In genomic region chr11:68259122-68259959, GRCh38 we compare ENCODE assay signal across 30 cellular contexts. TPM values are rescaled to one million over a fixed set of nuclear protein-coding genes. Genes with fewer than 3 reads are reported as not detected.
DNase-seq lines count a peak whose midpoint lies in the region; TF ChIP-seq lines count a peak whose summit lies in the region.
"Had no signal": no experiment of that assay in that cellular context is flagged by ENCODE, and none has a peak within 500 bp of the region (broad histone marks: within the 10 kb centered on the region; RNA-seq: fewer than 3 reads in every experiment).

No MANE protein-coding gene starts in this region.

- intact Hi-C loops in posterior vena cava (cut with DNase I), result loop anchor here in 1 of 2 donors (5.0 kb wide), 2 partner anchors 38 to 188 kb away; no protein-coding TSS in a partner anchor
- intact Hi-C loops in activated CD4-positive, alpha-beta memory T cell treated with anti-CD3 and anti-CD28 coated beads for 36 hours (cut with micrococcal nuclease), result no loop called here

- 92 to 94% methylated on average over 9 to 15 of the region's 15 CpGs for WGBS in endodermal cell (ENCODE audit: insufficient coverage in 1 of 2, insufficient read length in 1 of 2), 2 experiments

- POLR2A ChIA-PET in activated CD4-positive, alpha-beta memory T cell treated with anti-CD3 and anti-CD28 coated beads for 36 hours (lab: Charles Lee), result no interaction called here

- DNase-seq in T-helper 2 cell treated with Interferon-gamma antibody and Interleukin-4, amounts not matched to agents 5 μg/mL and 100 μg/mL, for 36 hours (ENCODE audit: low spot score), result no peak
- DNase-seq in T-helper 2 cell (no peak), endodermal cell (no peak), posterior vena cava (ENCODE audit: low spot score) (peak; percentile 76), anterior cingulate cortex (lab: John Stamatoyannopoulos, UW) (no peak)
- DNase-seq in activated CD4-positive, alpha-beta memory T cell treated with anti-CD3 and anti-CD28 coated beads for 36 hours, result no peak
- no peak for DNase-seq in stimulated activated CD4-positive, alpha-beta T cell treated with anti-CD3 and anti-CD28 coated beads, Interleukin-15, amount 100 ng/mL, for 24 hours
- DNase-seq: activated CD4-positive, alpha-beta T cell treated with anti-CD3 and anti-CD28 coated beads, Interleukin-2, amount 10 ng/mL, durations not matched to agents 24 days and 14 days; activated CD8-positive, alpha-beta memory T cell treated with anti-CD3 and anti-CD28 coated beads, Interleukin-2, amount 10 ng/mL, durations not matched to agents 7 days and 5 days; activated naive CD4-positive, alpha-beta T cell; activated T-cell treated with anti-CD3 and anti-CD28 coated beads, Interleukin-2, amount 50 U/mL, for 72 hours; cerebellar nuclear complex; DMS79; esophagus squamous epithelium; foreskin keratinocyte; GM23248; heart left ventricle; kidney glomerular epithelial cell; lower lobe of right lung; NCI-H146; NCI-H2107; NCI-H774; ovary; stimulated activated naive CD4-positive, alpha-beta T cell; T-helper 9 cell had no signal

- no peaks in the 10 kb centered on the region for H3K4me1 ChIP-seq in endodermal cell (ENCODE audit: control insufficient read depth, insufficient read depth, low read length)
- H3K4me1 ChIP-seq: foreskin keratinocyte had no signal

- H3K9ac ChIP-seq in endodermal cell (ENCODE audit: extremely low read depth, low read length, poor library complexity, severe bottlenecking), result no peak overlapping the region
- H3K9ac ChIP-seq: GM23248 had no signal

- H3K27ac Mint-ChIP-seq in T-helper 2 cell treated with Interferon-gamma antibody and Interleukin-4, amounts not matched to agents 5 μg/mL and 100 μg/mL, for 36 hours, result peak overlapping the region; percentile 50
- H3K27ac Mint-ChIP-seq in IgD-negative memory B cell, result peak overlapping the region in 2 of 3 donors; percentile 31 to 71
- H3K27ac Mint-ChIP-seq in endodermal cell, result peak overlapping the region; percentile 74
- no peak overlapping the region for H3K27ac Mint-ChIP-seq in activated CD4-positive, alpha-beta memory T cell treated with anti-CD3 and anti-CD28 coated beads for 36 hours
- H3K27ac Mint-ChIP-seq: activated CD4-positive, alpha-beta T cell treated with anti-CD3 and anti-CD28 coated beads, Interleukin-2, amount 10 ng/mL, durations not matched to agents 24 days and 14 days; activated CD8-positive, alpha-beta memory T cell treated with anti-CD3 and anti-CD28 coated beads, Interleukin-2, amount 10 ng/mL, durations not matched to agents 7 days and 5 days; activated T-cell treated with anti-CD3 and anti-CD28 coated beads, Interleukin-2, amount 50 U/mL, for 72 hours had no signal

- H3K4me3 ChIP-seq in endodermal cell (ENCODE audit: low read length), result no peak overlapping the region
- H3K4me3 ChIP-seq: esophagus squamous epithelium, GM23248, heart left ventricle, lower lobe of right lung, ovary, Peyer's patch had no signal

- H3K9me3 ChIP-seq in endodermal cell (ENCODE audit: control insufficient read depth, low read length), result no peaks in the 10 kb centered on the region
- H3K9me3 ChIP-seq: esophagus squamous epithelium, heart left ventricle, lower lobe of right lung, ovary, Peyer's patch had no signal

- H3K36me3 ChIP-seq in endodermal cell (ENCODE audit: control insufficient read depth, insufficient read depth, low read length), result peaks cover 33% of the 10 kb centered on the region
- H3K36me3 ChIP-seq: ovary had no signal

- peak overlapping the region; percentile 6 for H3K27ac ChIP-seq in endodermal cell (ENCODE audit: low read depth, low read length)
- H3K27ac ChIP-seq: 22Rv1, foreskin keratinocyte, GM23248, heart left ventricle, lower lobe of right lung had no signal

- peaks cover 18% of the 10 kb centered on the region for H3K36me3 Mint-ChIP-seq in T-helper 2 cell treated with Interferon-gamma antibody and Interleukin-4, amounts not matched to agents 5 μg/mL and 100 μg/mL, for 36 hours (ENCODE audit: low read depth)
- H3K36me3 Mint-ChIP-seq in IgD-negative memory B cell, result peaks cover 6% of the 10 kb centered on the region
- peaks cover 29% of the 10 kb centered on the region for H3K36me3 Mint-ChIP-seq in endodermal cell (ENCODE audit: low read depth)
- peaks cover 10% of the 10 kb centered on the region for H3K36me3 Mint-ChIP-seq in activated CD4-positive, alpha-beta memory T cell treated with anti-CD3 and anti-CD28 coated beads for 36 hours

- H3K9me3 Mint-ChIP-seq in T-helper 2 cell treated with Interferon-gamma antibody and Interleukin-4, amounts not matched to agents 5 μg/mL and 100 μg/mL, for 36 hours, result no peaks in the 10 kb centered on the region
- peaks cover 0 to 2% (median 0%) of the 10 kb centered on the region in 3 donors for H3K9me3 Mint-ChIP-seq in IgD-negative memory B cell
- no peaks in the 10 kb centered on the region for H3K9me3 Mint-ChIP-seq in endodermal cell
- H3K9me3 Mint-ChIP-seq in activated CD4-positive, alpha-beta memory T cell treated with anti-CD3 and anti-CD28 coated beads for 36 hours, result no peaks in the 10 kb centered on the region
- H3K9me3 Mint-ChIP-seq: activated T-cell treated with anti-CD3 and anti-CD28 coated beads, Interleukin-2, amount 50 U/mL, for 72 hours; natural killer cell treated with Interleukin-12 subunit alpha and Interleukin-12 subunit beta and Interleukin-15 and Interleukin-18, amount 100 ng/mL, for 72 hours had no signal

- H3K27me3 Mint-ChIP-seq in T-helper 2 cell treated with Interferon-gamma antibody and Interleukin-4, amounts not matched to agents 5 μg/mL and 100 μg/mL, for 36 hours (ENCODE audit: low read depth), result no peaks in the 10 kb centered on the region
- no peaks in the 10 kb centered on the region for H3K27me3 Mint-ChIP-seq in IgD-negative memory B cell
- peaks cover 4% of the 10 kb centered on the region for H3K27me3 Mint-ChIP-seq in endodermal cell (ENCODE audit: insufficient read depth)
- no peaks in the 10 kb centered on the region for H3K27me3 Mint-ChIP-seq in activated CD4-positive, alpha-beta memory T cell treated with anti-CD3 and anti-CD28 coated beads for 36 hours
- H3K27me3 Mint-ChIP-seq: activated CD8-positive, alpha-beta memory T cell treated with anti-CD3 and anti-CD28 coated beads, Interleukin-2, amount 10 ng/mL, durations not matched to agents 7 days and 5 days; natural killer cell treated with Interleukin-12 subunit alpha and Interleukin-12 subunit beta and Interleukin-15 and Interleukin-18, amount 100 ng/mL, for 72 hours had no signal

- no peak overlapping the region for H3K4me3 Mint-ChIP-seq in T-helper 2 cell treated with Interferon-gamma antibody and Interleukin-4, amounts not matched to agents 5 μg/mL and 100 μg/mL, for 36 hours
- peak overlapping the region in 1 of 4 donors; percentile 65 for H3K4me3 Mint-ChIP-seq in IgD-negative memory B cell
- no peak overlapping the region for H3K4me3 Mint-ChIP-seq in endodermal cell
- no peak overlapping the region for H3K4me3 Mint-ChIP-seq in activated CD4-positive, alpha-beta memory T cell treated with anti-CD3 and anti-CD28 coated beads for 36 hours
- H3K4me3 Mint-ChIP-seq: activated CD4-positive, alpha-beta T cell treated with anti-CD3 and anti-CD28 coated beads, Interleukin-2, amount 10 ng/mL, durations not matched to agents 24 days and 14 days; activated CD8-positive, alpha-beta memory T cell treated with anti-CD3 and anti-CD28 coated beads, Interleukin-2, amount 10 ng/mL, durations not matched to agents 7 days and 5 days; activated T-cell treated with anti-CD3 and anti-CD28 coated beads, Interleukin-2, amount 50 U/mL, for 72 hours; CD14-positive monocyte; natural killer cell treated with Interleukin-12 subunit alpha and Interleukin-12 subunit beta and Interleukin-15 and Interleukin-18, amount 100 ng/mL, for 72 hours had no signal

- H3K27me3 ChIP-seq in endodermal cell (ENCODE audit: control insufficient read depth, insufficient read depth, low read length, poor library complexity, severe bottlenecking), result no peaks in the 10 kb centered on the region
- H3K27me3 ChIP-seq: esophagus squamous epithelium, heart left ventricle, ovary, Peyer's patch had no signal

- no peak for TF ChIP-seq CTCF in endodermal cell (conservative IDR thresholded peaks at IDR 0.05)

- H3K4me1 Mint-ChIP-seq in T-helper 2 cell treated with Interferon-gamma antibody and Interleukin-4, amounts not matched to agents 5 μg/mL and 100 μg/mL, for 36 hours (ENCODE audit: low read depth), result peaks cover 1% of the 10 kb centered on the region
- peaks cover 12 to 16% (median 12%) of the 10 kb centered on the region in 3 donors for H3K4me1 Mint-ChIP-seq in IgD-negative memory B cell
- peaks cover 4% of the 10 kb centered on the region for H3K4me1 Mint-ChIP-seq in endodermal cell
- peaks cover 3% of the 10 kb centered on the region for H3K4me1 Mint-ChIP-seq in activated CD4-positive, alpha-beta memory T cell treated with anti-CD3 and anti-CD28 coated beads for 36 hours (ENCODE audit: low read depth)

- CTCF ChIA-PET in activated CD4-positive, alpha-beta memory T cell treated with anti-CD3 and anti-CD28 coated beads for 36 hours (lab: Charles Lee), result interaction anchor here (0.6 to 6.4 kb wide), 3 partner anchors 12 to 182 kb away, joined by 3 to 227 read pairs (median 28); partner anchors contain the start of gene C11orf24

RNA-seq across cellular contexts. Expression of gene C11orf24, which starts 12.4 kb away (rescaled TPM):
- polyA plus RNA-seq in IgD-negative memory B cell, result 40.5 TPM
- total RNA-seq in endodermal cell (10 to 100 TPM; 38.4 to 39.4 TPM), posterior vena cava (10 to 100 TPM; 67.2 to 74.9 TPM)
- polyA plus RNA-seq in endodermal cell (2013, experiment 1 of 2), result 34.3 TPM
- 33.0 TPM for polyA plus RNA-seq in endodermal cell (2013, experiment 2 of 2)
- 10 to 100 TPM; 28.0 to 28.9 TPM for total RNA-seq in activated CD4-positive, alpha-beta memory T cell treated with anti-CD3 and anti-CD28 coated beads for 36 hours

RNA-seq across cellular contexts. Expression of gene KMT5B, which starts 46.2 kb away (rescaled TPM):
- polyA plus RNA-seq in IgD-negative memory B cell, result 40.2 TPM
- total RNA-seq in endodermal cell, result 10 to 100 TPM; 53.3 to 62.3 TPM
- polyA plus RNA-seq in endodermal cell (2013, experiment 1 of 2), result 55.3 TPM
- polyA plus RNA-seq in endodermal cell (2013, experiment 2 of 2), result 52.0 TPM
- total RNA-seq in posterior vena cava, result 10 to 100 TPM; 34.3 to 39.0 TPM
- 10 to 100 TPM; 18.5 to 21.2 TPM for total RNA-seq in activated CD4-positive, alpha-beta memory T cell treated with anti-CD3 and anti-CD28 coated beads for 36 hours

RNA-seq across cellular contexts. Expression of gene LRP5, which starts 53.0 kb away (rescaled TPM):
- 1.0 TPM for polyA plus RNA-seq in IgD-negative memory B cell
- total RNA-seq in endodermal cell (10 to 100 TPM; 58.2 to 64.1 TPM), posterior vena cava (10 to 100 TPM; 46.2 to 48.5 TPM)
- 37.4 TPM for polyA plus RNA-seq in endodermal cell (2013, experiment 1 of 2)
- 35.9 TPM for polyA plus RNA-seq in endodermal cell (2013, experiment 2 of 2)
- total RNA-seq in activated CD4-positive, alpha-beta memory T cell treated with anti-CD3 and anti-CD28 coated beads for 36 hours, result 1 to 10 TPM; 6.1 to 7.6 TPM

Comparison
In these comparisons a context has a peak if more than half of its experiments do, and no peak if none do; other contexts are left out.
1. RNA of gene LRP5, which starts 53.0 kb away (total RNA-seq): 58.2 to 64.1 TPM in endodermal cell and 46.2 to 48.5 TPM in posterior vena cava; 6.1 to 7.6 TPM in activated CD4-positive, alpha-beta memory T cell treated with anti-CD3 and anti-CD28 coated beads for 36 hours; every median in the first group is over 4 times any median in the second.